Comparison of ENCODE assay signal across 9 cellular contexts in genomic region chr19:10238172-10238783, GRCh38.
A peak's percentile ranks its signal among the peaks of the same experiment; 100 is the strongest.
DNase-seq lines count a peak whose midpoint lies in the region; ATAC-seq and TF ChIP-seq lines count a peak whose summit lies in the region.
"Had no signal": no experiment of that assay in that cellular context is flagged by ENCODE, and none has a peak within 500 bp of the region (broad histone marks: within the 10 kb centered on the region; RNA-seq: fewer than 3 reads in every experiment).

No MANE protein-coding gene starts in this region.

- no peak for TF ChIP-seq CTCF in choroid plexus epithelial cell (conservative IDR thresholded peaks at IDR 0.05; ENCODE audit: low read depth, low read length)
- TF ChIP-seq CTCF in nephron (IDR thresholded peaks at IDR 0.05; ENCODE audit: unreplicated experiment in 3 of 3) = no peak

- H3K27ac Mint-ChIP-seq in nephron = peak overlapping the region; percentile 93 to 100 (median 99)

- H3K4me1 Mint-ChIP-seq in nephron = peaks cover 27% of the 10 kb centered on the region

- H3K27me3 Mint-ChIP-seq in nephron (ENCODE audit: low read depth) = no peaks in the 10 kb centered on the region

- peak overlapping the region in 2 of 3 experiments; percentile 62 to 66 for H3K4me3 Mint-ChIP-seq in nephron

- H3K36me3 Mint-ChIP-seq in nephron (ENCODE audit: low read depth) = no peaks in the 10 kb centered on the region

- H3K4me3 ChIP-seq in choroid plexus epithelial cell (ENCODE audit: low read depth, low read length) = no peak overlapping the region

- DNase-seq in DMS53 (lab: John Stamatoyannopoulos, UW) (peak; percentile 96), NCI-H2081 (lab: John Stamatoyannopoulos, UW) (peak; percentile 79 to 94), choroid plexus epithelial cell (ENCODE audit: low read depth) (peak; percentile 50), SKM-1 (lab: John Stamatoyannopoulos, UW; ENCODE audit: unreplicated experiment) (no peak), globus pallidus (ENCODE audit: low spot score) (no peak), GM19238 (ENCODE audit: insufficient read length, low spot score) (no peak)

- ATAC-seq in GM18907 (IDR thresholded peaks at IDR 0.05; ENCODE audit: unreplicated experiment) = no peak

- H3K9me3 Mint-ChIP-seq in nephron = no peaks in the 10 kb centered on the region
- H3K9me3 Mint-ChIP-seq: activated naive CD4-positive, alpha-beta T cell treated with anti-CD3 and anti-CD28 coated beads, Interleukin-2, amount 50 U/mL, for 72 hours had no signal

Comparison
In these comparisons a context has a peak if more than half of its experiments do, and no peak if none do; other contexts are left out.
1. DNase-seq: peak in DMS53 (single experiment), NCI-H2081 (2 of 2) and choroid plexus epithelial cell (single experiment); none in SKM-1 (single experiment), globus pallidus (single experiment) and GM19238 (single experiment).